Comparison of ENCODE assay signal across 13 cellular contexts in genomic region chr2:232229296-232229916, GRCh38.
A peak's percentile ranks its signal among the peaks of the same experiment; 100 is the strongest.
DNase-seq lines count a peak whose midpoint lies in the region; ATAC-seq and TF ChIP-seq lines count a peak whose summit lies in the region.
"Had no signal": no experiment of that assay in that cellular context is flagged by ENCODE, and none has a peak within 500 bp of the region (broad histone marks: within the 10 kb centered on the region; RNA-seq: fewer than 3 reads in every experiment).

No MANE protein-coding gene starts in this region.

- H3K27ac ChIP-seq in GM23248 (no peak overlapping the region), caudate nucleus (ENCODE audit: low read depth, low read length) (peak overlapping the region; percentile 18), stomach smooth muscle (ENCODE audit: low read length) (peak overlapping the region; percentile 24), psoas muscle (no peak overlapping the region)
- H3K27ac ChIP-seq: gastroesophageal sphincter had no signal

- TF ChIP-seq CTCF in GM20000 (IDR thresholded peaks at IDR 0.05; ENCODE audit: extremely low read depth, missing control alignments) (no peak), psoas muscle (IDR thresholded peaks at IDR 0.05) (no peak)

- H3K4me2 ChIP-seq in GM23248 (ENCODE audit: unreplicated experiment): no peak overlapping the region

- no peaks in the 10 kb centered on the region for H4K20me1 ChIP-seq in GM23248 (ENCODE audit: insufficient read depth)

- no peak overlapping the region for H2AFZ ChIP-seq in GM23248

- no peak for ATAC-seq in GM19328 (IDR thresholded peaks at IDR 0.05; ENCODE audit: unreplicated experiment)
- no peak for ATAC-seq in psoas muscle
- ATAC-seq: CD8-positive, alpha-beta T cell; gastroesophageal sphincter; left lobe of liver had no signal

- H3K36me3 ChIP-seq in GM23248 (ENCODE audit: low read depth) (no peaks in the 10 kb centered on the region), stomach smooth muscle (ENCODE audit: control insufficient read depth in 2 of 2, insufficient read depth in 2 of 2, low read length in 2 of 2) (no peaks in the 10 kb centered on the region), psoas muscle (ENCODE audit: insufficient read depth in 1 of 2, low read depth in 1 of 2) (no peaks in the 10 kb centered on the region)
- H3K36me3 ChIP-seq: gastroesophageal sphincter had no signal

- peak; percentile 23 for DNase-seq in GM23248
- DNase-seq in caudate nucleus (lab: John Stamatoyannopoulos, UW): peak in 1 of 61 donors; percentile 2
- DNase-seq in islet precursor cell: peak; percentile 91
- no peak for DNase-seq in GM20000 (ENCODE audit: low spot score)
- no peak for DNase-seq in psoas muscle
- DNase-seq: activated T-cell treated with anti-CD3 and anti-CD28 coated beads for 4 hours; CD8-positive, alpha-beta T cell; NCI-H345; nephron progenitor cell had no signal

- 77 to 80% methylated on average over 5 of the region's 5 CpGs for whole genome bisulfite sequencing in GM23248 (ENCODE audit: low coverage in 1 of 2, low lambda C conversion rate in 2 of 2, missing lambda C conversion rate in 2 of 2), 2 experiments
- WGBS in psoas muscle, 3 donors: 61 to 63% (median 63%) methylated on average over 5 of the region's 5 CpGs

- no peaks in the 10 kb centered on the region for H3K27me3 ChIP-seq in GM23248 (replicated peaks; ENCODE audit: insufficient read depth)
- H3K27me3 ChIP-seq in stomach smooth muscle (ENCODE audit: control insufficient read depth in 1 of 2, insufficient read depth in 2 of 2, low read length in 2 of 2): no peaks in the 10 kb centered on the region
- H3K27me3 ChIP-seq in psoas muscle (ENCODE audit: insufficient read depth in 3 of 3, low read length in 2 of 3): no peaks in the 10 kb centered on the region
- H3K27me3 ChIP-seq: gastroesophageal sphincter had no signal

- H3K9me3 ChIP-seq in GM23248 (ENCODE audit: low read depth) (no peaks in the 10 kb centered on the region), stomach smooth muscle (ENCODE audit: control insufficient read depth in 2 of 2, low read length in 2 of 2) (no peaks in the 10 kb centered on the region), psoas muscle (no peaks in the 10 kb centered on the region)
- H3K9me3 ChIP-seq: gastroesophageal sphincter had no signal

- H3K4me3 ChIP-seq in GM23248: no peak overlapping the region
- no peak overlapping the region for H3K4me3 ChIP-seq in stomach smooth muscle (ENCODE audit: low read length in 2 of 2)
- no peak overlapping the region for H3K4me3 ChIP-seq in psoas muscle
- H3K4me3 ChIP-seq: gastroesophageal sphincter had no signal

- H3F3A ChIP-seq in GM23248 (ENCODE audit: insufficient read depth): no peaks in the 10 kb centered on the region

- in situ Hi-C loops in GM23248 (cut with MboI): no loop called here

- H3K4me1 ChIP-seq in GM23248 (ENCODE audit: insufficient read depth): no peaks in the 10 kb centered on the region
- peaks cover 9% of the 10 kb centered on the region for H3K4me1 ChIP-seq in stomach smooth muscle (ENCODE audit: control insufficient read depth, insufficient read depth, low read length)
- no peaks in the 10 kb centered on the region for H3K4me1 ChIP-seq in psoas muscle

- H3K9ac ChIP-seq in GM23248 (no peak overlapping the region), stomach smooth muscle (ENCODE audit: low read length in 2 of 2) (no peak overlapping the region)

- H3K79me2 ChIP-seq in GM23248 (ENCODE audit: insufficient read depth): no peaks in the 10 kb centered on the region

- intact Hi-C loops in psoas muscle (cut with DNase I): no loop called here

- H3K9me2 ChIP-seq in GM23248 (ENCODE audit: insufficient read depth): no peaks in the 10 kb centered on the region

Comparison
In these comparisons a context has a peak if more than half of its experiments do, and no peak if none do; other contexts are left out.
1. DNase-seq: peak in GM23248 (single experiment) and islet precursor cell (single experiment); none in GM20000 (single experiment) and psoas muscle (0 of 2).
2. H3K27ac ChIP-seq: peak in caudate nucleus (single experiment) and stomach smooth muscle (single experiment); none in GM23248 (single experiment) and psoas muscle (single experiment).